ENCODE assay signal across 14 cellular contexts in the genomic region with DNA sequence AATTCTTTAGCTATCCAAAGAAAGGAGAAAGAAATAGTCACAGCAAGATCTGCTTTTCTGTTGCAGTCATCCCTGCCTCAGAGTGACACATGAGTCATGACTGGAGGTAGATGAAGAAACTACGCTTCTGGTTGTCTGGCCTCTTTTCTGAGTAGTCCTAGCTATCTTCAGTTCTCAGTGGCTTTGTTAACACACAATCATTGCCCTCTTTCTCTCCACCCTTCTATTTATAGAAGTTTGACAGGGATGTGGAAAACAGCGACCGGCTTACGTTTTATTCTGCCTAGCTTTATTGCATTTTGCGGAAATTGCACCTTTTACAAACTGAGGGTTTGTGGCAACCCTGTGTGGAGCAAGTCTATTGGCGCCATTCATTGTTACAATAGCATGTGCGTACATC. TPM values are rescaled to one million over a fixed set of nuclear protein-coding genes. Genes with fewer than 3 reads are reported as not detected.
DNase-seq lines count a peak whose midpoint lies in the region; ATAC-seq and TF ChIP-seq lines count a peak whose summit lies in the region.
"Had no signal": no experiment of that assay in that cellular context is flagged by ENCODE, and none has a peak within 500 bp of the region (broad histone marks: within the 10 kb centered on the region; RNA-seq: fewer than 3 reads in every experiment).

No MANE protein-coding gene starts in this region.

- H2AFZ ChIP-seq in mammary epithelial cell (ENCODE audit: low read depth, low read length), result no peak overlapping the region

- dilution Hi-C loops in mammary epithelial cell (cut with HindIII; ENCODE audit: low sequenced_read_pairs), result no loop called here

- H3K9me3 ChIP-seq in mammary epithelial cell (replicated peaks; ENCODE audit: insufficient read depth, low read length) (no peaks in the 10 kb centered on the region), upper lobe of right lung (no peaks in the 10 kb centered on the region), BE2C (no peaks in the 10 kb centered on the region)
- H3K9me3 ChIP-seq: upper lobe of left lung had no signal

- WGBS in mammary epithelial cell (ENCODE audit: low coverage, missing lambda C conversion rate), result 81% methylated on average over 7 of the region's 7 CpGs

- H3K36me3 Mint-ChIP-seq in MCF 10A (ENCODE audit: insufficient read depth, unreplicated experiment), result no peaks in the 10 kb centered on the region
- peaks cover 8% of the 10 kb centered on the region for H3K36me3 Mint-ChIP-seq in activated CD4-positive, alpha-beta memory T cell treated with anti-CD3 and anti-CD28 coated beads, Interleukin-2, amount 10 ng/mL, durations not matched to agents 7 days and 5 days (ENCODE audit: low read depth)

- POLR2A ChIA-PET in MCF 10A (lab: Yijun Ruan, JAX), result interaction anchor here (0.6 to 1.7 kb wide), 2 partner anchors 10 to 1775 kb away, joined by 3 to 4 read pairs; no protein-coding TSS in a partner anchor
- POLR2A ChIA-PET in activated CD4-positive, alpha-beta memory T cell treated with anti-CD3 and anti-CD28 coated beads, Interleukin-2, amount 10 ng/mL, durations not matched to agents 7 days and 5 days (lab: Charles Lee), result no interaction called here

- ATAC-seq in upper lobe of right lung, result peak; percentile 61
- ATAC-seq in GM18511 (IDR thresholded peaks at IDR 0.05; ENCODE audit: unreplicated experiment), result no peak

- H3K27me3 Mint-ChIP-seq in MCF 10A (ENCODE audit: insufficient read depth, unreplicated experiment), result no peaks in the 10 kb centered on the region
- H3K27me3 Mint-ChIP-seq in activated CD4-positive, alpha-beta memory T cell treated with anti-CD3 and anti-CD28 coated beads, Interleukin-2, amount 10 ng/mL, durations not matched to agents 7 days and 5 days, result no peaks in the 10 kb centered on the region
- H3K27me3 Mint-ChIP-seq: naive B cell had no signal

- peaks cover 3% of the 10 kb centered on the region for H3K4me1 Mint-ChIP-seq in MCF 10A (ENCODE audit: insufficient read depth, unreplicated experiment)
- H3K4me1 Mint-ChIP-seq in activated CD4-positive, alpha-beta memory T cell treated with anti-CD3 and anti-CD28 coated beads, Interleukin-2, amount 10 ng/mL, durations not matched to agents 7 days and 5 days, result peaks cover 44% of the 10 kb centered on the region

- no TSS peak for BruUV-seq in MCF 10A (replicated peaks; lab: Mats Ljungman, UMichigan)
- BruUV-seq in mammary epithelial cell (replicated peaks; lab: Mats Ljungman, UMichigan), result no TSS peak

- H3K4me3 Mint-ChIP-seq in MCF 10A (ENCODE audit: unreplicated experiment), result no peak overlapping the region
- H3K4me3 Mint-ChIP-seq in activated CD4-positive, alpha-beta memory T cell treated with anti-CD3 and anti-CD28 coated beads, Interleukin-2, amount 10 ng/mL, durations not matched to agents 7 days and 5 days, result no peak overlapping the region
- H3K4me3 Mint-ChIP-seq: naive B cell had no signal

- H3K79me2 ChIP-seq in mammary epithelial cell (ENCODE audit: insufficient read depth, low read length), result no peaks in the 10 kb centered on the region

- H3K36me3 ChIP-seq in mammary epithelial cell (ENCODE audit: insufficient read depth, low read length) (no peaks in the 10 kb centered on the region), upper lobe of right lung (no peaks in the 10 kb centered on the region), BE2C (no peaks in the 10 kb centered on the region)
- H3K36me3 ChIP-seq: upper lobe of left lung had no signal

- DNase-seq in MCF 10A (ENCODE audit: unreplicated experiment) (peak; percentile 26), mammary epithelial cell (no peak), fibroblast of the aortic adventitia (ENCODE audit: low read depth) (peak; percentile 15), upper lobe of right lung (no peak), BE2C (no peak), AG08396 (ENCODE audit: low spot score) (no peak)
- DNase-seq in activated CD4-positive, alpha-beta memory T cell treated with anti-CD3 and anti-CD28 coated beads, Interleukin-2, amount 10 ng/mL, durations not matched to agents 7 days and 5 days, result peak; percentile 28
- DNase-seq: AML-193; central memory CD4-positive, alpha-beta T cell; naive B cell; NCI-H1092; NCI-H774; upper lobe of left lung had no signal

- H3K27ac ChIP-seq in mammary epithelial cell (ENCODE audit: insufficient read depth, low read depth, low read length), result no peak overlapping the region
- no peak overlapping the region for H3K27ac ChIP-seq in upper lobe of right lung

- no peak overlapping the region for H3K9ac ChIP-seq in mammary epithelial cell (ENCODE audit: insufficient read depth, low read length)

- CTCF ChIA-PET in MCF 10A (lab: Yijun Ruan, JAX), result interaction anchor here (0.6 to 1.2 kb wide), 4 partner anchors 21 to 136 kb away, joined by 3 to 4 read pairs (median 3); no protein-coding TSS in a partner anchor
- CTCF ChIA-PET in mammary epithelial cell (lab: Charles Lee; ENCODE audit: low non-redundant PET), result interaction anchor here (0.7 kb wide), 1 partner anchor 460 kb away, joined by 4 read pairs; no protein-coding TSS in a partner anchor
- CTCF ChIA-PET in activated CD4-positive, alpha-beta memory T cell treated with anti-CD3 and anti-CD28 coated beads, Interleukin-2, amount 10 ng/mL, durations not matched to agents 7 days and 5 days (lab: Charles Lee), result interaction anchor here (2.9 kb wide), 1 partner anchor 26 kb away, joined by 9 read pairs; a partner anchor contains a TSS

- H3K4me1 ChIP-seq in mammary epithelial cell (ENCODE audit: insufficient read depth, low read length), result no peaks in the 10 kb centered on the region
- no peaks in the 10 kb centered on the region for H3K4me1 ChIP-seq in upper lobe of right lung
- H3K4me1 ChIP-seq in BE2C, result no peaks in the 10 kb centered on the region

- no peaks in the 10 kb centered on the region for H3K27me3 ChIP-seq in mammary epithelial cell (ENCODE audit: insufficient read depth, low read length)
- H3K27me3 ChIP-seq in upper lobe of right lung, result no peaks in the 10 kb centered on the region
- no peaks in the 10 kb centered on the region for H3K27me3 ChIP-seq in BE2C
- H3K27me3 ChIP-seq: upper lobe of left lung had no signal

- no peaks in the 10 kb centered on the region for H4K20me1 ChIP-seq in mammary epithelial cell (ENCODE audit: insufficient read depth, low read length)

- no peaks in the 10 kb centered on the region for H3K9me3 Mint-ChIP-seq in MCF 10A (ENCODE audit: unreplicated experiment)
- peaks cover 7% of the 10 kb centered on the region for H3K9me3 Mint-ChIP-seq in activated CD4-positive, alpha-beta memory T cell treated with anti-CD3 and anti-CD28 coated beads, Interleukin-2, amount 10 ng/mL, durations not matched to agents 7 days and 5 days

- no peak overlapping the region for H3K27ac Mint-ChIP-seq in MCF 10A (ENCODE audit: low read depth, unreplicated experiment)
- H3K27ac Mint-ChIP-seq in activated CD4-positive, alpha-beta memory T cell treated with anti-CD3 and anti-CD28 coated beads, Interleukin-2, amount 10 ng/mL, durations not matched to agents 7 days and 5 days, result peak overlapping the region; percentile 75

- no peak overlapping the region for H3K4me2 ChIP-seq in mammary epithelial cell (ENCODE audit: insufficient read depth, low read depth, low read length)

- in situ Hi-C loops in mammary epithelial cell (cut with MboI; ENCODE audit: low sequenced_read_pairs in 2 of 2), result no loop called here

- intact Hi-C loops in MCF 10A (cut with micrococcal nuclease), result no loop called here
- intact Hi-C loops in mammary epithelial cell (cut with micrococcal nuclease), result no loop called here
- intact Hi-C loops in upper lobe of right lung (cut with DNase I), result no loop called here

- no peak for TF ChIP-seq CTCF in MCF 10A (IDR thresholded peaks at IDR 0.05; ENCODE audit: unreplicated experiment)
- TF ChIP-seq CTCF in mammary epithelial cell (conservative IDR thresholded peaks at IDR 0.05 in 1 of 2, IDR thresholded peaks at IDR 0.05 in 1 of 2; ENCODE audit: extremely low read depth in 1 of 2, insufficient read depth in 1 of 2, low read depth in 1 of 2, low read length in 2 of 2), result no peak
- no peak for TF ChIP-seq CTCF in fibroblast of the aortic adventitia (IDR thresholded peaks at IDR 0.05; ENCODE audit: insufficient read depth, low read length)
- no peak for TF ChIP-seq CTCF in upper lobe of right lung (IDR thresholded peaks at IDR 0.05)
- TF ChIP-seq CTCF in BE2C (IDR thresholded peaks at IDR 0.05; ENCODE audit: low read depth, low read length), result no peak

- H3K4me3 ChIP-seq in mammary epithelial cell (replicated peaks in 1 of 3; ENCODE audit: insufficient read depth in 1 of 3, low read depth in 2 of 3, low read length in 3 of 3) (no peak overlapping the region), fibroblast of the aortic adventitia (ENCODE audit: low read depth, low read length) (no peak overlapping the region), upper lobe of right lung (no peak overlapping the region), BE2C (ENCODE audit: low read depth, low read length) (no peak overlapping the region)
- H3K4me3 ChIP-seq: upper lobe of left lung had no signal

RNA-seq across cellular contexts. Expression of a gene that starts 26.7 kb away (rescaled TPM):
- 2.2 TPM in 2 replicates for total RNA-seq in MCF 10A (2022)
- total RNA-seq in mammary epithelial cell, result under 1 TPM; 0.50 to 0.52 TPM
- polyA plus RNA-seq in mammary epithelial cell, result 0.32 TPM
- polyA minus RNA-seq in mammary epithelial cell, result not detected
- total RNA-seq in activated CD4-positive, alpha-beta memory T cell treated with anti-CD3 and anti-CD28 coated beads, Interleukin-2, amount 10 ng/mL, durations not matched to agents 7 days and 5 days, result 10 to 100 TPM; 55.4 to 59.2 TPM
- total RNA-seq in fibroblast of the aortic adventitia (ENCODE audit: low replicate concordance), result 12.2 and 17.3 TPM in 2 replicates
- 34.4 TPM for total RNA-seq in upper lobe of right lung
- polyA plus RNA-seq in BE2C (2012; ENCODE audit: insufficient read depth, insufficient read length, low read depth), result 0.32 TPM

Comparison
In these comparisons a context has a peak if more than half of its experiments do, and no peak if none do; other contexts are left out.
1. DNase-seq: peak in MCF 10A (single experiment), activated CD4-positive, alpha-beta memory T cell treated with anti-CD3 and anti-CD28 coated beads, Interleukin-2, amount 10 ng/mL, durations not matched to agents 7 days and 5 days (single experiment) and fibroblast of the aortic adventitia (single experiment); none in mammary epithelial cell (single experiment), upper lobe of right lung (single experiment), BE2C (single experiment) and AG08396 (single experiment).